ENCODE assay signal across 8 cellular contexts in the genomic region with DNA sequence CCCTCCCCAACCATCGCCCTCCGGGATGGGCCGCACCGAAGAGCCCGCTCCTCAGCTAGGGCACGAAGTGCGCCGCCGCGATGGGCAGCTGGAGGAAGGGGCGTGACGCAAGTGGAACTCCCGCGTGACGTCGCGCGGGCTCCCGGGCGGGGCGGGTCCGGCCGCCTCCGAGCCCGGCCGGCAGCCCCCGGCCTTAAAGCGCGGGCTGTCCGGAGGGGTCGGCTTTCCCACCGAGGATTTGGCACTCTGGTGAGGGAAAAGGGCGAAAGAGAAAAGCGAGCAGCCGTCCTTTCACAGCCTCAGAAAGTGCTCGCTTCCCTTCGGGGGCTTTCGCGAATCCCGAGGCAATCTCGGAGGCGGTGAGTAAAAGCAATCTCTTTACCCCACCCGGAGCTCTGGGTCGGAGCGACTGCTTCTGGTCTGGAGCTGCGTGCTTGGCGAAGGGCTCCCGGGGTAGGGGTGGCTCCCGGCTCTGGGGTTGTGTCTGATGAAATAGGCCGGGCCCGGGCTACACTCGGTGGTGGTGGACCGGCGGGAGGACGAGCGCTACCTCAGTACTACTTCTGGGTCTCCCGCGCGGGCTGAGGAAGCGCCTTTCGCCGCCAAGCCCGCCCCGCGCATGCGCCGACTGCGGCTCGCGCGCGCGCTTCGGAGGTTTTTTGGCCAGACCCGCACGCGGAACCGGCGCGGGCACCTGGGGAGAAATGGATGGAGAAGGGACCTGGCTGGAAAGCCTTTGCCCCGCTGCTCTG. TPM values are rescaled to one million over a fixed set of nuclear protein-coding genes. Genes with fewer than 3 reads are reported as not detected.
DNase-seq lines count a peak whose midpoint lies in the region; ATAC-seq and TF ChIP-seq lines count a peak whose summit lies in the region.

A gene (plus strand): TSS at position 123 of the 752 bp plus-strand sequence. CDS start 3,524 bp downstream, outside the sequence.

- no peaks in the 10 kb centered on the region for H3K27me3 Mint-ChIP-seq in T-helper 17 cell

- H3K27ac ChIP-seq in left ventricle myocardium inferior (replicated peaks) (peak within 1 kb of the TSS; percentile 97), psoas muscle (peak within 1 kb of the TSS; percentile 85), urinary bladder (ENCODE audit: low read depth) (peak within 1 kb of the TSS; percentile 96)

- H3K9me3 ChIP-seq in T-helper 17 cell (ENCODE audit: control insufficient read depth, low read length, poor library complexity, severe bottlenecking) (no peaks in the 10 kb centered on the region), left ventricle myocardium inferior (replicated peaks) (no peaks in the 10 kb centered on the region), psoas muscle (no peaks in the 10 kb centered on the region)

- peak within 1 kb of the TSS; percentile 94 for H3K4me3 Mint-ChIP-seq in T-helper 17 cell

- intact Hi-C loops in left ventricle myocardium inferior (cut with micrococcal nuclease): no loop called here
- intact Hi-C loops in psoas muscle (cut with DNase I): no loop called here

- peaks cover 26% of the 10 kb centered on the region for H3K4me1 ChIP-seq in left ventricle myocardium inferior
- no peaks in the 10 kb centered on the region for H3K4me1 ChIP-seq in psoas muscle
- no peaks in the 10 kb centered on the region for H3K4me1 ChIP-seq in urinary bladder (ENCODE audit: insufficient read depth)

- 0 to 1% (median 0%) methylated on average over 80 to 81 of the region's 81 CpGs for whole genome bisulfite sequencing in psoas muscle, 3 donors
- WGBS in urinary bladder: under 1% methylated on average over 81 of the region's 81 CpGs

- ATAC-seq in HG02840 (IDR thresholded peaks at IDR 0.05; ENCODE audit: low FRiP score, unreplicated experiment) (peak; percentile 71), T-helper 17 cell (peak; percentile 80), psoas muscle (peak; percentile 89 to 94 (median 90))

- TF ChIP-seq CTCF in GM13977 (IDR thresholded peaks at IDR 0.05; ENCODE audit: extremely low read depth, insufficient read depth, missing control alignments) (no peak), left ventricle myocardium inferior (IDR thresholded peaks at IDR 0.05; ENCODE audit: borderline replicate concordance) (no peak), psoas muscle (IDR thresholded peaks at IDR 0.05) (no peak)

- H3K27me3 ChIP-seq in left ventricle myocardium inferior (ENCODE audit: low read depth) (no peaks in the 10 kb centered on the region), psoas muscle (ENCODE audit: insufficient read depth in 3 of 3, low read length in 2 of 3) (peaks cover 0 to 6% (median 0%) of the 10 kb centered on the region in 3 donors)

- H3K36me3 Mint-ChIP-seq in T-helper 17 cell (ENCODE audit: low read depth): no peaks in the 10 kb centered on the region

- H3K36me3 ChIP-seq in left ventricle myocardium inferior: no peaks in the 10 kb centered on the region
- no peaks in the 10 kb centered on the region for H3K36me3 ChIP-seq in psoas muscle (ENCODE audit: insufficient read depth in 1 of 2, low read depth in 1 of 2)
- H3K36me3 ChIP-seq in urinary bladder (ENCODE audit: insufficient read depth): no peaks in the 10 kb centered on the region

- H3K4me3 ChIP-seq in left ventricle myocardium inferior (peak within 1 kb of the TSS; percentile 82), psoas muscle (peak within 1 kb of the TSS; percentile 86), urinary bladder (ENCODE audit: low read depth, low read length) (peak within 1 kb of the TSS; percentile 66)

- H3K27ac Mint-ChIP-seq in T-helper 17 cell: peak within 1 kb of the TSS; percentile 93

- in situ Hi-C loops in GM13977 (cut with MboI; ENCODE audit: low pct_unique_long_range_greater_than_20kb, low sequenced_read_pairs, unreplicated experiment): no loop called here

- H3K4me1 Mint-ChIP-seq in T-helper 17 cell: peaks cover 13% of the 10 kb centered on the region

- DNase-seq in GM13977 (ENCODE audit: low spot score): peak; percentile 84
- peak; percentile 61 for DNase-seq in NCI-H1436 treated with DMSO at 0.1 percent for 48 hours (lab: John Stamatoyannopoulos, UW)
- peak; percentile 65 to 80 (median 76) for DNase-seq in T-helper 17 cell
- DNase-seq in amygdala (lab: John Stamatoyannopoulos, UW): peak; percentile 12 to 89 (median 74)
- peak; percentile 84 for DNase-seq in left ventricle myocardium inferior
- peak; percentile 83 to 87 for DNase-seq in psoas muscle

RNA-seq across cellular contexts. Expression of the gene that starts here (rescaled TPM):
- 1 to 10 TPM; 3.3 to 3.8 TPM for total RNA-seq in T-helper 17 cell
- 6.7 TPM for total RNA-seq in left ventricle myocardium inferior
- 1 to 10 TPM; 2.0 to 4.8 (median 2.6) TPM for total RNA-seq in psoas muscle
- polyA plus RNA-seq in psoas muscle: 1 to 10 TPM; 2.6 to 6.6 (median 2.8) TPM
- total RNA-seq in urinary bladder: 48.3 TPM
- 13.0 TPM for polyA plus RNA-seq in urinary bladder

Comparison
In these comparisons a context has a peak if more than half of its experiments do, and no peak if none do; other contexts are left out.
1. Peak in every context shown above with its lines: DNase-seq, ATAC-seq, H3K4me3 ChIP-seq and H3K27ac ChIP-seq.